In the genomic region with DNA sequence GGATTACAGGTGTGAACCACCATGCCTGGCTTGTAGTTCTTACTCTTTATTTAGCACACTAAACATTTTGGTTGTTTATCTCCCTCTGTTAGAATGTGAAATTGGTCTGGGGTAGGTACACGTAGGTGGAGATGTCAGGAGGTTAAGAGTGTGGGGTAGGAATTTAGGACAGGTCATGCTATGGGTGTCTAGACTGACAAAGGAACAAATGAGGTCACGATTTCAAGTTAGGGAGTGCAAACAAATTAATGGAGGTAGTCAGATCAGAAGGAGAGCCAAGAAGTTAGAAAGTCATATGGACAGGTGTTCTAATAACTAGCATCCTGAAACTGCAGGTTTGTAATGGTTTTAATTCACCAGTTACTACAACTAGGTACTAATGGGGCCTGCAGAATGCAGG, we compare ENCODE assay signal across 26 cellular contexts. TPM values are rescaled to one million over a fixed set of nuclear protein-coding genes. Genes with fewer than 3 reads are reported as not detected.
A peak's percentile ranks its signal among the peaks of the same experiment; 100 is the strongest.
DNase-seq lines count a peak whose midpoint lies in the region; ATAC-seq and TF ChIP-seq lines count a peak whose summit lies in the region.
"Had no signal": no experiment of that assay in that cellular context is flagged by ENCODE, and none has a peak within 500 bp of the region (broad histone marks: within the 10 kb centered on the region; RNA-seq: fewer than 3 reads in every experiment).

No MANE protein-coding gene starts in this region.

- H2AFZ ChIP-seq in KMS-11 (ENCODE audit: low read depth) (no peak overlapping the region), osteoblast (ENCODE audit: low read length) (no peak overlapping the region)

- H3K36me3 Mint-ChIP-seq in CD4-positive, alpha-beta memory T cell = peaks cover 15 to 17% of the 10 kb centered on the region in 2 donors
- peaks cover 6 to 20% (median 9%) of the 10 kb centered on the region in 3 donors for H3K36me3 Mint-ChIP-seq in immature natural killer cell

- DNase-seq in CD4-positive, alpha-beta memory T cell = no peak
- DNase-seq in immature natural killer cell = no peak
- DNase-seq in HPDE6-E6E7 (ENCODE audit: extremely low spot score) = no peak
- DNase-seq in SIG-M5 (lab: John Stamatoyannopoulos, UW) = no peak
- DNase-seq in NCI-H2029 (lab: John Stamatoyannopoulos, UW) = no peak
- no peak for DNase-seq in osteoblast (ENCODE audit: insufficient read length, low spot score, missing footprints)
- DNase-seq: activated CD4-positive, alpha-beta T cell treated with anti-CD3 and anti-CD28 coated beads, Interleukin-2, amount 10 ng/mL, durations not matched to agents 24 days and 14 days; activated gamma-delta T cell treated with Interleukin-2 at 50 U/mL for 16 hours; amniotic stem cell; C1 segment of cervical spinal cord; DMS 273 treated with DMSO at 0.1 percent for 48 hours; foreskin keratinocyte; H7; IMR-90; mesendoderm; naive B cell; NCI-H2107; NCI-H446; ovary; stimulated activated CD4-positive, alpha-beta T cell treated with anti-CD3 and anti-CD28 coated beads, Interleukin-4, amount 100 ng/mL, for 1 hour had no signal

- H3K9me3 ChIP-seq in CD4-positive, alpha-beta memory T cell (ENCODE audit: control insufficient read depth in 1 of 2, low read length in 2 of 2) = no peaks in the 10 kb centered on the region
- no peaks in the 10 kb centered on the region for H3K9me3 ChIP-seq in osteoblast (ENCODE audit: low read depth, low read length)
- H3K9me3 ChIP-seq: breast epithelium, ovary had no signal

- no peak overlapping the region for H3K4me3 Mint-ChIP-seq in CD4-positive, alpha-beta memory T cell
- no peak overlapping the region for H3K4me3 Mint-ChIP-seq in immature natural killer cell
- H3K4me3 Mint-ChIP-seq: activated CD4-positive, alpha-beta T cell treated with anti-CD3 and anti-CD28 coated beads, Interleukin-2, amount 10 ng/mL, durations not matched to agents 24 days and 14 days; naive B cell had no signal

- H3K27me3 Mint-ChIP-seq in CD4-positive, alpha-beta memory T cell = no peaks in the 10 kb centered on the region
- peaks cover 0 to 3% (median 3%) of the 10 kb centered on the region in 3 donors for H3K27me3 Mint-ChIP-seq in immature natural killer cell (ENCODE audit: low read depth in 3 of 3)
- H3K27me3 Mint-ChIP-seq: activated CD4-positive, alpha-beta T cell treated with anti-CD3 and anti-CD28 coated beads, Interleukin-2, amount 10 ng/mL, durations not matched to agents 24 days and 14 days; naive B cell had no signal

- POLR2A ChIA-PET in CD4-positive, alpha-beta memory T cell (lab: Charles Lee; ENCODE audit: partially characterized antibody) = interaction anchor here (0.7 kb wide), 1 partner anchor 19 kb away, joined by 3 read pairs; the partner anchor contains the start of gene CDV3

- H3K9me3 Mint-ChIP-seq in CD4-positive, alpha-beta memory T cell = no peaks in the 10 kb centered on the region
- no peaks in the 10 kb centered on the region for H3K9me3 Mint-ChIP-seq in immature natural killer cell
- H3K9me3 Mint-ChIP-seq: activated CD4-positive, alpha-beta T cell treated with anti-CD3 and anti-CD28 coated beads, Interleukin-2, amount 10 ng/mL, durations not matched to agents 24 days and 14 days; naive B cell had no signal

- H3K9ac ChIP-seq in KMS-11 = no peak overlapping the region

- H3K27me3 ChIP-seq in CD4-positive, alpha-beta memory T cell (ENCODE audit: insufficient read depth, low read length) = no peaks in the 10 kb centered on the region
- no peaks in the 10 kb centered on the region for H3K27me3 ChIP-seq in KMS-11 (ENCODE audit: insufficient read depth, low read depth)
- no peaks in the 10 kb centered on the region for H3K27me3 ChIP-seq in osteoblast (ENCODE audit: insufficient read depth, low read length)
- H3K27me3 ChIP-seq: breast epithelium, foreskin keratinocyte, ovary had no signal

- no peak for TF ChIP-seq CTCF in KMS-11 (conservative IDR thresholded peaks at IDR 0.05; ENCODE audit: low read depth, low read length)
- TF ChIP-seq CTCF in osteoblast (IDR thresholded peaks at IDR 0.05; ENCODE audit: extremely low read depth, low read depth, low read length) = no peak

- no peak overlapping the region for H3K4me2 ChIP-seq in KMS-11
- no peak overlapping the region for H3K4me2 ChIP-seq in osteoblast (ENCODE audit: insufficient read depth, low read length)

- ATAC-seq in GM19035 (IDR thresholded peaks at IDR 0.05; ENCODE audit: unreplicated experiment) = peak; percentile 11
- ATAC-seq: esophagus mucosa, foreskin keratinocyte had no signal

- peaks cover 5% of the 10 kb centered on the region; the same call in 1 of the 2 replicates for H3K79me2 ChIP-seq in KMS-11 (ENCODE audit: insufficient read depth, low read depth)
- no peaks in the 10 kb centered on the region for H3K79me2 ChIP-seq in osteoblast (ENCODE audit: insufficient read depth, low read length)

- peak overlapping the region in 4 of 7 donors; percentile 11 to 33 (median 25) for H3K27ac Mint-ChIP-seq in CD4-positive, alpha-beta memory T cell
- H3K27ac Mint-ChIP-seq in immature natural killer cell = peak overlapping the region; percentile 0 to 78 (median 36)
- H3K27ac Mint-ChIP-seq: activated CD4-positive, alpha-beta T cell treated with anti-CD3 and anti-CD28 coated beads, Interleukin-2, amount 10 ng/mL, durations not matched to agents 24 days and 14 days had no signal

- H3K27ac ChIP-seq in CD4-positive, alpha-beta memory T cell (ENCODE audit: low read depth, low read length) = no peak overlapping the region
- H3K27ac ChIP-seq in KMS-11 = peak overlapping the region; percentile 49
- H3K27ac ChIP-seq in osteoblast (ENCODE audit: low read depth, low read length) = no peak overlapping the region
- H3K27ac ChIP-seq: breast epithelium, coronary artery, foreskin keratinocyte, ovary, VCaP had no signal

- peaks cover 13% of the 10 kb centered on the region for H3K36me3 ChIP-seq in CD4-positive, alpha-beta memory T cell (ENCODE audit: insufficient read depth, low read length)
- peaks cover 10% of the 10 kb centered on the region; the same call in 1 of the 2 replicates for H3K36me3 ChIP-seq in KMS-11 (ENCODE audit: insufficient read depth)
- peaks cover 9% of the 10 kb centered on the region for H3K36me3 ChIP-seq in osteoblast (ENCODE audit: insufficient read depth, low read length)
- H3K36me3 ChIP-seq: breast epithelium, ovary had no signal

- CTCF ChIA-PET in CD4-positive, alpha-beta memory T cell (lab: Charles Lee; ENCODE audit: partially characterized antibody) = interaction anchor here (0.9 to 2.1 kb wide), 2 partner anchors 14 to 101 kb away, joined by 3 to 5 read pairs; no protein-coding TSS in a partner anchor

- H3K4me1 Mint-ChIP-seq in CD4-positive, alpha-beta memory T cell = peaks cover 0 to 11% (median 8%) of the 10 kb centered on the region in 4 donors
- peaks cover 5 to 17% of the 10 kb centered on the region in 2 donors for H3K4me1 Mint-ChIP-seq in immature natural killer cell

- H4K20me1 ChIP-seq in KMS-11 (ENCODE audit: insufficient read depth) (peaks cover 21% of the 10 kb centered on the region), osteoblast (ENCODE audit: insufficient read depth, low read length) (peaks cover 5% of the 10 kb centered on the region)

- no peak overlapping the region for H3K4me3 ChIP-seq in CD4-positive, alpha-beta memory T cell (ENCODE audit: low read length in 2 of 2)
- H3K4me3 ChIP-seq in KMS-11 (IDR thresholded peaks at IDR 0.05; ENCODE audit: insufficient read depth, low read depth, low read length) (no peak overlapping the region), osteoblast (ENCODE audit: insufficient read depth, low read length) (no peak overlapping the region)
- H3K4me3 ChIP-seq: breast epithelium, coronary artery, ovary had no signal

- H3K4me1 ChIP-seq in CD4-positive, alpha-beta memory T cell (ENCODE audit: insufficient read depth, low read length) = no peaks in the 10 kb centered on the region
- H3K4me1 ChIP-seq in KMS-11 (ENCODE audit: low read depth, poor library complexity, severe bottlenecking) (peaks cover 55% of the 10 kb centered on the region), osteoblast (ENCODE audit: insufficient read depth, low read length) (peaks cover 53% of the 10 kb centered on the region)
- H3K4me1 ChIP-seq: breast epithelium had no signal

- intact Hi-C loops in CD4-positive, alpha-beta memory T cell (cut with micrococcal nuclease) = no loop called here

RNA-seq across cellular contexts. Expression of gene CDV3, which starts 19.8 kb away (rescaled TPM):
- 100 to 1,000 TPM; 208 to 212 TPM for total RNA-seq in CD4-positive, alpha-beta memory T cell
- 10 to 100 TPM; 33.5 to 80.5 TPM for polyA plus RNA-seq in CD4-positive, alpha-beta memory T cell
- polyA plus RNA-seq in immature natural killer cell = 10 to 100 TPM; 29.4 to 44.4 (median 30.9) TPM
- total RNA-seq in osteoblast = 154 and 166 TPM in 2 replicates
